9 cellular contexts compared by ENCODE assay signal in the genomic region with DNA sequence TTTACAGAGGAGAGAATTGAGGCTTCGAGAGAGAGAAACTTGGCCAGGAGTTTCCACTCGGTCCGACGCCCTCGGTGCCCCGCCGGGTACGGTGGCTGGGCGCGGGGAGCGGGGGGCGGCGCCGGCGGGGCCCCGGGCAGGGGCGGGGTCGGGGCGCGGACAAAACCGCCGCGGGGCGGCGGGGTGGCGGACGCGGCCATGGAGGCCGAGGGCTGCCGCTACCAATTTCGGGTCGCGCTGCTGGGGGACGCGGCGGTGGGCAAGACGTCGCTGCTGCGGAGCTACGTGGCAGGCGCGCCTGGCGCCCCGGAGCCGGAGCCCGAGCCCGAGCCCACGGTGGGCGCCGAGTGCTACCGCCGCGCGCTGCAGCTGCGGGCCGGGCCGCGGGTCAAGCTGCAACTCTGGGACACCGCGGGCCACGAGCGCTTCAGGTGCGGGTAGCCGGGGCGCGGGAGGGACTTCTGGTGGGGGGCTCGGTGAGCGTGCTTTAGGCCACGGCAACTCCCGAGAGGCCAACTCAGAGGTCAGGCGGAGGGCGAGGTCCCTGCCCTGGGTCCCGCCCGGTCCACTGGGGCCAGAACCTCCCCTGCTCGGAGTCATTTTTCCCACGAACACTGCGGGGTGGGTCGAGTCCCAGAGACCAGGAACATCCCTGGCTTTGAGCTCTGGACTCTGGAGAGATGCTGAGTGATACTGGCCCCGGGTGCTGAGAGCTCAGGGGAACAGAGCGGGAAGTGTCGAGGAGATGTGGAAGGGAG. TPM values are rescaled to one million over a fixed set of nuclear protein-coding genes. Genes with fewer than 3 reads are reported as not detected.
DNase-seq lines count a peak whose midpoint lies in the region; ATAC-seq and TF ChIP-seq lines count a peak whose summit lies in the region.
"Had no signal": no experiment of that assay in that cellular context is flagged by ENCODE, and none has a peak within 500 bp of the region (broad histone marks: within the 10 kb centered on the region; RNA-seq: fewer than 3 reads in every experiment).

No MANE protein-coding gene starts in this region.

- intact Hi-C loops in Right ventricle myocardium inferior (cut with DNase I) (no loop called here), cardiac septum (cut with DNase I) (no loop called here), heart left ventricle (cut with DNase I) (loop anchor here in 1 of 10 donors (10.0 kb wide), 1 partner anchor 188 kb away; no protein-coding TSS in a partner anchor)

- WGBS in heart left ventricle, 4 donors: 3 to 7% (median 4%) methylated on average over 31 to 81 of the region's 81 CpGs

- ATAC-seq in Right ventricle myocardium inferior (peak; percentile 67), heart left ventricle (peak in 3 of 4 donors; percentile 25 to 73 (median 67)), GM19035 (IDR thresholded peaks at IDR 0.05; ENCODE audit: unreplicated experiment) (no peak)

- DNase-seq in Right ventricle myocardium inferior (ENCODE audit: missing footprints): no peak
- no peak for DNase-seq in cardiac septum (ENCODE audit: low spot score)
- DNase-seq in heart left ventricle: peak; percentile 17 to 72 (median 32)
- no peak for DNase-seq in retinal pigment epithelial cell (ENCODE audit: low read depth)
- DNase-seq in HUDEP-2 (lab: John Stamatoyannopoulos, UW; ENCODE audit: unreplicated experiment in 76 of 76): no peak
- DNase-seq in mucosa of gallbladder (ENCODE audit: low spot score): no peak

- H3K9me3 Mint-ChIP-seq in T-helper 1 cell treated with Interleukin-12 subunit alpha and Interleukin-12 subunit beta and Interleukin-4 antibody, amounts not matched to agents 30 μg/mL and 1 μg/mL, for 36 hours: no peaks in the 10 kb centered on the region

- H3K4me3 ChIP-seq in heart left ventricle (peak overlapping the region; percentile 29 to 69 (median 56)), retinal pigment epithelial cell (ENCODE audit: low read length) (peak overlapping the region; percentile 48)

- no peaks in the 10 kb centered on the region for H3K36me3 ChIP-seq in heart left ventricle

- H3K9me3 ChIP-seq in heart left ventricle: no peaks in the 10 kb centered on the region

- peak overlapping the region in 4 of 12 donors; percentile 0 to 62 (median 42) for H3K27ac ChIP-seq in heart left ventricle

- peaks cover 4% of the 10 kb centered on the region for H3K4me1 Mint-ChIP-seq in T-helper 1 cell treated with Interleukin-12 subunit alpha and Interleukin-12 subunit beta and Interleukin-4 antibody, amounts not matched to agents 30 μg/mL and 1 μg/mL, for 36 hours (ENCODE audit: low read depth)

- no peaks in the 10 kb centered on the region for H3K36me3 Mint-ChIP-seq in T-helper 1 cell treated with Interleukin-12 subunit alpha and Interleukin-12 subunit beta and Interleukin-4 antibody, amounts not matched to agents 30 μg/mL and 1 μg/mL, for 36 hours (ENCODE audit: low read depth)

- peak overlapping the region; percentile 73 for H3K4me3 Mint-ChIP-seq in T-helper 1 cell treated with Interleukin-12 subunit alpha and Interleukin-12 subunit beta and Interleukin-4 antibody, amounts not matched to agents 30 μg/mL and 1 μg/mL, for 36 hours

- peaks cover 11% of the 10 kb centered on the region for H3K27me3 Mint-ChIP-seq in T-helper 1 cell treated with Interleukin-12 subunit alpha and Interleukin-12 subunit beta and Interleukin-4 antibody, amounts not matched to agents 30 μg/mL and 1 μg/mL, for 36 hours (ENCODE audit: low read depth)

- no peaks in the 10 kb centered on the region for H3K27me3 ChIP-seq in heart left ventricle

- H3K4me1 ChIP-seq in heart left ventricle: peaks cover 0 to 25% (median 4%) of the 10 kb centered on the region in 12 donors

- TF ChIP-seq CTCF in heart left ventricle (IDR thresholded peaks at IDR 0.05): no peak
- no peak for TF ChIP-seq CTCF in retinal pigment epithelial cell (conservative IDR thresholded peaks at IDR 0.05; ENCODE audit: low read depth, low read length)

- TF ChIP-seq POLR2A in heart left ventricle (IDR thresholded peaks at IDR 0.05): no peak

- H3K27ac Mint-ChIP-seq in T-helper 1 cell treated with Interleukin-12 subunit alpha and Interleukin-12 subunit beta and Interleukin-4 antibody, amounts not matched to agents 30 μg/mL and 1 μg/mL, for 36 hours: no peak overlapping the region

RNA-seq across cellular contexts. Expression of a gene that starts 0.4 kb away (rescaled TPM):
- total RNA-seq in Right ventricle myocardium inferior (1.6 TPM), cardiac septum (1.1 TPM), heart left ventricle (10 to 100 TPM in 1 of 9 donors, 1 to 10 TPM in 4, under 1 TPM in 4; 0.49 to 13.1 (median 1.2) TPM), mucosa of gallbladder (1.8 TPM)
- under 1 TPM; 0.49 to 0.50 TPM for polyA plus RNA-seq in heart left ventricle

RNA-seq across cellular contexts. Expression of a gene that starts 39.6 kb away (rescaled TPM):
- 15.9 TPM for total RNA-seq in Right ventricle myocardium inferior
- 17.6 TPM for total RNA-seq in cardiac septum
- total RNA-seq in heart left ventricle: 10 to 100 TPM in 8 of 9 donors, 1 to 10 TPM in 1; 7.9 to 26.6 (median 15.5) TPM
- polyA plus RNA-seq in heart left ventricle: 10 to 100 TPM; 15.1 to 16.8 TPM
- total RNA-seq in mucosa of gallbladder: 19.3 TPM

RNA-seq across cellular contexts. Expression of a gene that starts 50.4 kb away (rescaled TPM):
- 27.7 TPM for total RNA-seq in Right ventricle myocardium inferior
- total RNA-seq in cardiac septum: 17.3 TPM
- 10 to 100 TPM; 18.3 to 38.5 (median 21.1) TPM for total RNA-seq in heart left ventricle
- 10 to 100 TPM; 29.0 to 35.7 TPM for polyA plus RNA-seq in heart left ventricle
- 16.3 TPM for total RNA-seq in mucosa of gallbladder

RNA-seq across cellular contexts. Expression of a gene that starts 55.9 kb away (rescaled TPM):
- total RNA-seq in Right ventricle myocardium inferior (not detected), cardiac septum (not detected), heart left ventricle (not detected), mucosa of gallbladder (not detected)
- not detected for polyA plus RNA-seq in heart left ventricle
- total RNA-seq: dermis microvascular lymphatic vessel endothelial cell had no signal

Comparison
In these comparisons a context has a peak if more than half of its experiments do, and no peak if none do; other contexts are left out.
1. DNase-seq: peak in heart left ventricle (5 of 5); none in Right ventricle myocardium inferior (single experiment), cardiac septum (single experiment), retinal pigment epithelial cell (single experiment), HUDEP-2 (0 of 76) and mucosa of gallbladder (single experiment).